Comparison of ENCODE assay signal across 21 cellular contexts in genomic region chr1:236131916-236132315, GRCh38.
"Had no signal": no experiment of that assay in that cellular context is flagged by ENCODE, and none has a peak within 500 bp of the region (broad histone marks: within the 10 kb centered on the region; RNA-seq: fewer than 3 reads in every experiment).

No MANE protein-coding gene starts in this region.

- ATAC-seq: effector memory CD8-positive, alpha-beta T cell; esophagus mucosa; gastroesophageal sphincter; heart right ventricle; left cardiac atrium; left lung; left ventricle myocardium superior; lower lobe of right lung; mucosa of descending colon had no signal

- H3K4me1 ChIP-seq: colonic mucosa, gastroesophageal sphincter, heart right ventricle, left lung, lower lobe of right lung had no signal

- H3K9me3 Mint-ChIP-seq: dendritic cell treated with granulocyte-macrophage colony-stimulating factor and Interleukin-4, amounts not matched to agents 40 ng/mL and 50 ng/mL, for 4 days; effector memory CD8-positive, alpha-beta T cell; endodermal cell had no signal

- H3K27ac Mint-ChIP-seq: dendritic cell treated with granulocyte-macrophage colony-stimulating factor and Interleukin-4, amounts not matched to agents 40 ng/mL and 50 ng/mL, for 4 days; effector memory CD8-positive, alpha-beta T cell; endodermal cell; naive B cell had no signal

- H3K9me3 ChIP-seq: colonic mucosa, esophagus squamous epithelium, left lung, lower lobe of right lung, mucosa of descending colon had no signal

- H3K36me3 ChIP-seq: colonic mucosa, esophagus squamous epithelium, gastroesophageal sphincter, heart right ventricle, left lung, lower lobe of right lung had no signal

- H3K4me3 Mint-ChIP-seq: dendritic cell treated with granulocyte-macrophage colony-stimulating factor and Interleukin-4, amounts not matched to agents 40 ng/mL and 50 ng/mL, for 4 days; effector memory CD8-positive, alpha-beta T cell; endodermal cell; naive B cell had no signal

- H3K4me3 ChIP-seq: colonic mucosa, esophagus squamous epithelium, gastroesophageal sphincter, heart right ventricle, left lung, lower lobe of right lung, mucosa of descending colon had no signal

- H3K27ac ChIP-seq: colonic mucosa, epithelial cell of prostate, esophagus squamous epithelium, gastroesophageal sphincter, heart right ventricle, left lung, lower lobe of right lung had no signal

- DNase-seq: colonic mucosa; cortex of kidney; effector CD8-positive, alpha-beta T cell; effector memory CD8-positive, alpha-beta T cell; endodermal cell; erythroblast; esophagus squamous epithelium; foreskin fibroblast; heart right ventricle; hippocampal formation; left cardiac atrium; left lung; left ventricle myocardium superior; lower lobe of right lung; mesenchymal stem cell; mucosa of descending colon; naive B cell had no signal

- H3K27me3 ChIP-seq: colonic mucosa had no signal
